In the genomic region with DNA sequence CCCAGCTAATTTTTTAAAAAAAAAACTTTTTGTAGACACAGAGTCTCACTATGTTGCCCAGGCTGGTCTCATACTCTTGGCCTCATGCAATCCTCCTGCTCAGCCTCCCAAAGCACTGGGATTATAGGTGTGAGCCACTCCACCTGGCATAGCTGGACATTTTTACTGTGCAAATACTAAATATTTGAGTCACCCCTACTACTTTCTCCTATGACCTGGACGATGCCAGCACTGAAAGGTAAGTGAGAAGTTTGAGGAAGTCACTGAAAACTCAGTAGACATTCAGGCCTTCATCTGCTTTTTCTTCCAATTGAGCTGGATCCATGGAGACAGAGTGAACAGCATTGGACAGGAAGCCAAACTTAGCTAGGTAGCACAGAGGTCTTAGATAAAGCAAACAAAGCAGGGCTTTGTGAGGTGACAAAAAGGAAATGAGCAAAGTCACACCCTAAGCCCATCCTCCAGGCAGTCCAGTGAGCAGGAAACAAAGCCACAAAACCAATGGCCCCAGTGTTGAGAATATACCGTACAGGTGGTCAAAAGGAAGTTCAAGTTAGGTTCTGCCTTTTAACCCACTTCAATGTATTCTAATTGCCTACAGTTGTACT, we compare ENCODE assay signal across 8 cellular contexts.
A peak's percentile ranks its signal among the peaks of the same experiment; 100 is the strongest.
DNase-seq lines count a peak whose midpoint lies in the region; ATAC-seq and TF ChIP-seq lines count a peak whose summit lies in the region.

No MANE protein-coding gene starts in this region.

- ATAC-seq in GM19397 (IDR thresholded peaks at IDR 0.05; ENCODE audit: unreplicated experiment), result peak; percentile 96
- peak; percentile 98 for ATAC-seq in HG03196 (IDR thresholded peaks at IDR 0.05; ENCODE audit: unreplicated experiment)
- ATAC-seq in gastrocnemius medialis, result no peak
- ATAC-seq in sciatic nerve, result no peak

- no peaks in the 10 kb centered on the region for H3K9me3 Mint-ChIP-seq in activated CD4-positive, alpha-beta memory T cell treated with anti-CD3 and anti-CD28 coated beads, Interleukin-2, amount 10 ng/mL, durations not matched to agents 7 days and 5 days

- no peaks in the 10 kb centered on the region for H3K9me2 ChIP-seq in DOHH2 (replicated peaks; ENCODE audit: control insufficient read depth, low read length)

- POLR2A ChIA-PET in activated CD4-positive, alpha-beta memory T cell treated with anti-CD3 and anti-CD28 coated beads, Interleukin-2, amount 10 ng/mL, durations not matched to agents 7 days and 5 days (lab: Charles Lee), result interaction anchor here (1.0 to 1.9 kb wide), 5 partner anchors 11 to 337 kb away, joined by 3 to 12 read pairs (median 4); partner anchors contain the start of gene CCNH

- peak overlapping the region; percentile 91 for H3K27ac Mint-ChIP-seq in activated CD4-positive, alpha-beta memory T cell treated with anti-CD3 and anti-CD28 coated beads, Interleukin-2, amount 10 ng/mL, durations not matched to agents 7 days and 5 days

- TF ChIP-seq POLR2A in gastrocnemius medialis (IDR thresholded peaks at IDR 0.05), result no peak

- DNase-seq in activated CD4-positive, alpha-beta memory T cell treated with anti-CD3 and anti-CD28 coated beads, Interleukin-2, amount 10 ng/mL, durations not matched to agents 7 days and 5 days, result peak; percentile 64
- DNase-seq in gastrocnemius medialis, result no peak
- no peak for DNase-seq in central memory CD4-positive, alpha-beta T cell
- no peak for DNase-seq in amniotic stem cell (lab: John Stamatoyannopoulos, UW)
- DNase-seq in sciatic nerve (ENCODE audit: low spot score), result no peak

- intact Hi-C loops in gastrocnemius medialis (cut with DNase I; ENCODE audit: low total_unique reads), result loop anchor here (5.0 kb wide), 1 partner anchor 327 kb away; no protein-coding TSS in a partner anchor
- intact Hi-C loops in sciatic nerve (cut with DNase I), result loop anchor here (5.0 kb wide), 1 partner anchor 187 kb away; no protein-coding TSS in a partner anchor

- H3K36me3 Mint-ChIP-seq in activated CD4-positive, alpha-beta memory T cell treated with anti-CD3 and anti-CD28 coated beads, Interleukin-2, amount 10 ng/mL, durations not matched to agents 7 days and 5 days (ENCODE audit: low read depth), result peaks cover 6% of the 10 kb centered on the region

- no peaks in the 10 kb centered on the region for H4K20me1 ChIP-seq in DOHH2 (ENCODE audit: control insufficient read depth, insufficient read depth, low read depth, low read length)

- H3K27ac ChIP-seq in DOHH2 (ENCODE audit: low read depth, low read length), result no peak overlapping the region
- no peak overlapping the region for H3K27ac ChIP-seq in gastrocnemius medialis

- no peak overlapping the region for H3K4me3 ChIP-seq in DOHH2 (ENCODE audit: low read length)
- H3K4me3 ChIP-seq in gastrocnemius medialis, result no peak overlapping the region

- H3F3A ChIP-seq in DOHH2 (ENCODE audit: control insufficient read depth, insufficient read depth), result 0 out of 2 replicates have a peak, but pooled peaks cover 2% of the 10 kb centered on the region

- no peaks in the 10 kb centered on the region for H3K27me3 Mint-ChIP-seq in activated CD4-positive, alpha-beta memory T cell treated with anti-CD3 and anti-CD28 coated beads, Interleukin-2, amount 10 ng/mL, durations not matched to agents 7 days and 5 days

- peaks cover 23% of the 10 kb centered on the region for H3K4me1 ChIP-seq in DOHH2 (ENCODE audit: control insufficient read depth, low read length)
- no peaks in the 10 kb centered on the region for H3K4me1 ChIP-seq in gastrocnemius medialis

- CTCF ChIA-PET in activated CD4-positive, alpha-beta memory T cell treated with anti-CD3 and anti-CD28 coated beads, Interleukin-2, amount 10 ng/mL, durations not matched to agents 7 days and 5 days (lab: Charles Lee), result interaction anchor here (0.8 kb wide), 1 partner anchor 106 kb away, joined by 3 read pairs; no protein-coding TSS in a partner anchor

- H3K27me3 ChIP-seq in DOHH2 (ENCODE audit: control insufficient read depth, low read length) (no peaks in the 10 kb centered on the region), gastrocnemius medialis (no peaks in the 10 kb centered on the region)

- TF ChIP-seq CTCF in DOHH2 (IDR thresholded peaks at IDR 0.05; ENCODE audit: low read depth, low read length, poor library complexity, severe bottlenecking), result no peak
- no peak for TF ChIP-seq CTCF in gastrocnemius medialis (IDR thresholded peaks at IDR 0.05 in 4 of 5, conservative IDR thresholded peaks at IDR 0.05 in 1 of 5)

- H3K9me3 ChIP-seq in DOHH2 (ENCODE audit: control insufficient read depth, insufficient read depth, low read length) (no peaks in the 10 kb centered on the region), gastrocnemius medialis (no peaks in the 10 kb centered on the region)

- in situ Hi-C loops in gastrocnemius medialis (cut with MboI; ENCODE audit: low sequenced_read_pairs in 4 of 4), result loop anchor here in 1 of 4 donors (25.0 kb wide), 1 partner anchor 337 kb away; the partner anchor contains the start of gene CCNH

- no peaks in the 10 kb centered on the region for H3K79me2 ChIP-seq in DOHH2 (ENCODE audit: control insufficient read depth, low read length)

- H3K36me3 ChIP-seq in DOHH2 (ENCODE audit: control insufficient read depth, low read length) (no peaks in the 10 kb centered on the region), gastrocnemius medialis (no peaks in the 10 kb centered on the region)

- H3K4me1 Mint-ChIP-seq in activated CD4-positive, alpha-beta memory T cell treated with anti-CD3 and anti-CD28 coated beads, Interleukin-2, amount 10 ng/mL, durations not matched to agents 7 days and 5 days, result peaks cover 42% of the 10 kb centered on the region

- peak overlapping the region; percentile 35 for H3K4me2 ChIP-seq in DOHH2 (ENCODE audit: low read length)

- peak overlapping the region; percentile 0 for H3K4me3 Mint-ChIP-seq in activated CD4-positive, alpha-beta memory T cell treated with anti-CD3 and anti-CD28 coated beads, Interleukin-2, amount 10 ng/mL, durations not matched to agents 7 days and 5 days

Comparison
In these comparisons a context has a peak if more than half of its experiments do, and no peak if none do; other contexts are left out.
1. ATAC-seq: peak in GM19397 (single experiment) and HG03196 (single experiment); none in gastrocnemius medialis (0 of 2) and sciatic nerve (single experiment).